21 cellular contexts compared by ENCODE assay signal in the genomic region with DNA sequence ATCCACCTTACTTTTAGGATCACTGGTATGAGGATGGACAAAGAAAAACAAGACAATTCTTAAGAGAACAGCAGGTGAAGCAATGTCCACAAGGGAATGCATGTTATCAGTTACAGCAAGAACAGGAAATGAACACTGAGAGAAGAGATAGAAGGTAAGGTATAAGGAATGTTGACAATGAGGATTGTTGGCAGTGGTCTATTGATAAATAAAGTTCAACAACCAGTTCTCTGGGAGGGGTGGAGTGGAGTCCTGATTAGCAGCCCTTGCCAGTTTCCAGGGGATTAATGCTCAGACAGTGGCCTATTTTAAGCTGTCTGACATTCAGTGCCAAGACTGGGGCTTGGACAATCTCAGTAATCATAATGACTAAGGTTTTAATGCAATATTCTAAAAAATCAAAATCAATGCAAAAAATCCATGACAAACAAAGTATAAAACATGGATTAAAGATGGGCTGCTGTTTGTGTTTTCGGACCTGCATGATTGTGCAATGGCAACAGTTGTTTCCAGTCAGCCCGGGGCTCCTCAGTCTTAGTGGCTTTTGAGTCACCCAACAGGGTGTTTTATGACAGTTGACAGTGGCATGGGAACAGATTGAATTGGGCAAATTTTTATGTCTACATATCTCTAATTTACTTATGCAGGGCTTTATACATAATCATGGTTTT. TPM values are rescaled to one million over a fixed set of nuclear protein-coding genes. Genes with fewer than 3 reads are reported as not detected.
"Had no signal": no experiment of that assay in that cellular context is flagged by ENCODE, and none has a peak within 500 bp of the region (broad histone marks: within the 10 kb centered on the region; RNA-seq: fewer than 3 reads in every experiment).

No MANE protein-coding gene starts in this region.

- ATAC-seq: activated naive CD4-positive, alpha-beta T cell treated with anti-CD3 and anti-CD28 coated beads, Interleukin-2, amount 50 U/mL, for 72 hours; body of pancreas; T-cell had no signal

- H3K9ac ChIP-seq: SK-N-SH had no signal

- DNase-seq: activated CD4-positive, CD25-positive, alpha-beta regulatory T cell treated with anti-CD3 and anti-CD28 coated beads, Interleukin-2, amount 50 U/mL, for 72 hours; activated T-cell treated with anti-CD3 and anti-CD28 coated beads, Interleukin-2, amount 50 U/mL, for 24 hours; amygdala; body of pancreas; central memory CD4-positive, alpha-beta T cell; colonic mucosa; esophagus squamous epithelium; foreskin melanocyte; kidney glomerular epithelial cell; midbrain; ovary; SK-N-SH; stimulated activated CD4-positive, alpha-beta T cell treated with anti-CD3 and anti-CD28 coated beads, Interleukin-4, amount 100 ng/mL, for 24 hours; stimulated activated naive CD4-positive, alpha-beta T cell; substantia nigra; T-cell; T-helper 9 cell; transverse colon had no signal

- H3K27me3 ChIP-seq: body of pancreas, colonic mucosa, esophagus squamous epithelium, ovary, transverse colon had no signal

- H3K9me3 ChIP-seq: body of pancreas, colonic mucosa, esophagus squamous epithelium, ovary, SK-N-SH, transverse colon had no signal

- H3K4me3 ChIP-seq: body of pancreas, colonic mucosa, esophagus squamous epithelium, ovary, skin epidermis, transverse colon had no signal

- H3K4me2 ChIP-seq: SK-N-SH had no signal

- H3K4me1 ChIP-seq: body of pancreas, colonic mucosa, transverse colon had no signal

- H3K36me3 ChIP-seq: colonic mucosa, esophagus squamous epithelium, ovary, transverse colon had no signal

- H3K27ac ChIP-seq: body of pancreas, colonic mucosa, ovary, skin epidermis, transverse colon had no signal

RNA-seq across cellular contexts. Expression of a gene that starts 54.7 kb away (rescaled TPM):
- total RNA-seq: activated naive CD4-positive, alpha-beta T cell treated with anti-CD3 and anti-CD28 coated beads, Interleukin-2, amount 50 U/mL, for 72 hours; neural crest cell had no signal
